Comparison of ENCODE assay signal across 19 cellular contexts in genomic region chr16:85579199-85579598, GRCh38. TPM values are rescaled to one million over a fixed set of nuclear protein-coding genes. Genes with fewer than 3 reads are reported as not detected.
A peak's percentile ranks its signal among the peaks of the same experiment; 100 is the strongest.
DNase-seq lines count a peak whose midpoint lies in the region; ATAC-seq and TF ChIP-seq lines count a peak whose summit lies in the region.
"Had no signal": no experiment of that assay in that cellular context is flagged by ENCODE, and none has a peak within 500 bp of the region (broad histone marks: within the 10 kb centered on the region; RNA-seq: fewer than 3 reads in every experiment).

No MANE protein-coding gene starts in this region.

- intact Hi-C loops in Caco-2 (cut with micrococcal nuclease; ENCODE audit: unreplicated experiment) (no loop called here), tibial artery (cut with DNase I; ENCODE audit: low total_unique reads) (no loop called here)

- no TSS peak for BruUV-seq in Caco-2 (replicated peaks; lab: Mats Ljungman, UMichigan)

- H3K27ac Mint-ChIP-seq in Caco-2 (ENCODE audit: unreplicated experiment) = peak overlapping the region; percentile 33
- peak overlapping the region; percentile 93 for H3K27ac Mint-ChIP-seq in WTC11

- H3K27ac ChIP-seq in iPS-20b (ENCODE audit: low read length) (no peak overlapping the region), tibial artery (no peak overlapping the region)
- H3K27ac ChIP-seq: brain microvascular endothelial cell, right lobe of liver, VCaP had no signal

- peak overlapping the region; percentile 68 for H3K9ac ChIP-seq in iPS-20b (ENCODE audit: low read depth, low read length)

- H3K36me3 Mint-ChIP-seq in Caco-2 (ENCODE audit: insufficient read depth, unreplicated experiment) (no peaks in the 10 kb centered on the region), WTC11 (no peaks in the 10 kb centered on the region)
- H3K36me3 Mint-ChIP-seq: activated CD8-positive, alpha-beta memory T cell treated with anti-CD3 and anti-CD28 coated beads, Interleukin-2, amount 10 ng/mL, durations not matched to agents 7 days and 5 days had no signal

- H3K27me3 Mint-ChIP-seq in Caco-2 (ENCODE audit: insufficient read depth, unreplicated experiment) (no peaks in the 10 kb centered on the region), WTC11 (ENCODE audit: low read depth) (peaks cover 44% of the 10 kb centered on the region)
- H3K27me3 Mint-ChIP-seq: activated CD8-positive, alpha-beta memory T cell treated with anti-CD3 and anti-CD28 coated beads, Interleukin-2, amount 10 ng/mL, durations not matched to agents 7 days and 5 days; naive thymus-derived CD4-positive, alpha-beta T cell had no signal

- H3K4me1 Mint-ChIP-seq in Caco-2 (ENCODE audit: low read depth, unreplicated experiment) = peaks cover 14% of the 10 kb centered on the region
- peaks cover 96% of the 10 kb centered on the region for H3K4me1 Mint-ChIP-seq in WTC11
- H3K4me1 Mint-ChIP-seq: activated CD8-positive, alpha-beta memory T cell treated with anti-CD3 and anti-CD28 coated beads, Interleukin-2, amount 10 ng/mL, durations not matched to agents 7 days and 5 days had no signal

- DNase-seq in Caco-2 = no peak
- DNase-seq in WTC11 (ENCODE audit: low spot score) = peak; percentile 78
- peak; percentile 56 for DNase-seq in retina
- no peak for DNase-seq in NCI-H187 (lab: John Stamatoyannopoulos, UW)
- no peak for DNase-seq in HCEC 1CT
- DNase-seq in amniotic stem cell (lab: John Stamatoyannopoulos, UW) = no peak
- DNase-seq in tibial artery = no peak
- DNase-seq: activated CD8-positive, alpha-beta memory T cell treated with anti-CD3 and anti-CD28 coated beads, Interleukin-2, amount 10 ng/mL, durations not matched to agents 7 days and 5 days; brain microvascular endothelial cell; foreskin melanocyte; KBM-7; naive thymus-derived CD4-positive, alpha-beta T cell; NCI-H1105 treated with DMSO at 0.1 percent for 48 hours; NCI-H2227 treated with DMSO at 0.1 percent for 48 hours; right lobe of liver; stimulated activated CD4-positive, alpha-beta T cell treated with anti-CD3 and anti-CD28 coated beads, Interleukin-4, amount 100 ng/mL, for 1 hour had no signal

- no peak for TF ChIP-seq CTCF in Caco-2 (IDR thresholded peaks at IDR 0.05; ENCODE audit: insufficient read depth in 1 of 2, low read depth in 1 of 2, low read length in 1 of 2, severe bottlenecking in 1 of 2, unreplicated experiment in 1 of 2)
- TF ChIP-seq CTCF in WTC11 (IDR thresholded peaks at IDR 0.05) = no peak
- TF ChIP-seq CTCF in tibial artery (IDR thresholded peaks at IDR 0.05) = no peak

- no peaks in the 10 kb centered on the region for H3K27me3 ChIP-seq in Caco-2 (replicated peaks; ENCODE audit: control insufficient read depth, insufficient read depth, low read length)
- H3K27me3 ChIP-seq in iPS-20b (ENCODE audit: insufficient read depth, low read length) = peaks cover 95% of the 10 kb centered on the region
- no peaks in the 10 kb centered on the region for H3K27me3 ChIP-seq in tibial artery
- H3K27me3 ChIP-seq: brain microvascular endothelial cell, right lobe of liver had no signal

- H3K4me3 ChIP-seq in Caco-2 (ENCODE audit: low read depth, low read length) (no peak overlapping the region), iPS-20b (ENCODE audit: low read length) (peak overlapping the region; percentile 53; the same call in 1 of the 2 replicates), tibial artery (no peak overlapping the region)
- H3K4me3 ChIP-seq: right lobe of liver had no signal

- no peak overlapping the region for H3K4me3 Mint-ChIP-seq in Caco-2 (ENCODE audit: unreplicated experiment)
- H3K4me3 Mint-ChIP-seq in WTC11 = peak overlapping the region; percentile 56
- H3K4me3 Mint-ChIP-seq: activated CD8-positive, alpha-beta memory T cell treated with anti-CD3 and anti-CD28 coated beads, Interleukin-2, amount 10 ng/mL, durations not matched to agents 7 days and 5 days; naive thymus-derived CD4-positive, alpha-beta T cell had no signal

- CTCF ChIA-PET in Caco-2 (lab: Charles Lee) = interaction anchor here (0.9 kb wide), 1 partner anchor 22 kb away, joined by 4 read pairs; no protein-coding TSS in a partner anchor
- CTCF ChIA-PET in WTC11 (lab: Charles Lee) = interaction anchor here (0.6 to 3.6 kb wide), 13 partner anchors 12 to 163 kb away, joined by 3 to 19 read pairs (median 4); no protein-coding TSS in a partner anchor

- POLR2A ChIA-PET in Caco-2 (lab: Charles Lee) (no interaction called here), WTC11 (lab: Charles Lee) (interaction anchor here (1.4 to 2.3 kb wide), 4 partner anchors 9 to 35 kb away, joined by 3 to 7 read pairs (median 4); no protein-coding TSS in a partner anchor)

- peak; percentile 72 for ATAC-seq in WTC11
- ATAC-seq: activated CD8-positive, alpha-beta memory T cell treated with anti-CD3 and anti-CD28 coated beads, Interleukin-2, amount 10 ng/mL, durations not matched to agents 7 days and 5 days; HCT116; naive thymus-derived CD4-positive, alpha-beta T cell had no signal

- H3K36me3 ChIP-seq in Caco-2 (ENCODE audit: control insufficient read depth, insufficient read depth, low read length) (no peaks in the 10 kb centered on the region), iPS-20b (ENCODE audit: insufficient read depth, low read depth, low read length) (no peaks in the 10 kb centered on the region), tibial artery (no peaks in the 10 kb centered on the region)
- H3K36me3 ChIP-seq: brain microvascular endothelial cell, right lobe of liver had no signal

- H3K9me3 Mint-ChIP-seq in Caco-2 (ENCODE audit: unreplicated experiment) = no peaks in the 10 kb centered on the region
- no peaks in the 10 kb centered on the region for H3K9me3 Mint-ChIP-seq in WTC11
- H3K9me3 Mint-ChIP-seq: naive thymus-derived CD4-positive, alpha-beta T cell had no signal

- no peaks in the 10 kb centered on the region for H3K9me3 ChIP-seq in Caco-2
- H3K9me3 ChIP-seq in iPS-20b (ENCODE audit: insufficient read depth, low read depth, low read length) = no peaks in the 10 kb centered on the region
- H3K9me3 ChIP-seq in tibial artery = no peaks in the 10 kb centered on the region
- H3K9me3 ChIP-seq: right lobe of liver had no signal

- H3K4me1 ChIP-seq in Caco-2 = peaks cover 10% of the 10 kb centered on the region
- H3K4me1 ChIP-seq in iPS-20b (ENCODE audit: insufficient read depth, low read length) = peaks cover 82% of the 10 kb centered on the region
- H3K4me1 ChIP-seq in tibial artery = peaks cover 0 to 67% (median 20%) of the 10 kb centered on the region in 4 donors

TF ChIP-seq in WTC11, 78 proteins besides CTCF, POLR2A, EP300 and RAD21:
- TF ChIP-seq TCF7 (CRISPR knock-in tag; IDR thresholded peaks at IDR 0.05; ENCODE audit: low read depth) (no peak), ZNF263 (CRISPR knock-in tag; IDR thresholded peaks at IDR 0.05; ENCODE audit: low read depth) (no peak), SP1 (CRISPR knock-in tag; conservative IDR thresholded peaks at IDR 0.05) (peak; percentile 52), PRRX2 (CRISPR knock-in tag; IDR thresholded peaks at IDR 0.05) (no peak), OVOL2 (CRISPR knock-in tag; IDR thresholded peaks at IDR 0.05; ENCODE audit: borderline replicate concordance) (no peak)

RNA-seq across cellular contexts. Expression of gene GSE1, which starts 33.9 kb away (rescaled TPM):
- total RNA-seq in Caco-2 (2022) = 140 and 142 TPM in 2 replicates
- total RNA-seq in WTC11 (2021) = 91.0 to 124 TPM (median 93.8 TPM) in 3 replicates

Comparison
In these comparisons a context has a peak if more than half of its experiments do, and no peak if none do; other contexts are left out.
1. DNase-seq: peak in WTC11 (single experiment) and retina (single experiment); none in Caco-2 (0 of 2), NCI-H187 (0 of 2), HCEC 1CT (single experiment), amniotic stem cell (single experiment) and tibial artery (0 of 2).